19 cellular contexts compared by ENCODE assay signal in genomic region chrX:154015581-154016264, GRCh38. TPM values are rescaled to one million over a fixed set of nuclear protein-coding genes. Genes with fewer than 3 reads are reported as not detected.
DNase-seq lines count a peak whose midpoint lies in the region; ATAC-seq and TF ChIP-seq lines count a peak whose summit lies in the region.
"Had no signal": no experiment of that assay in that cellular context is flagged by ENCODE, and none has a peak within 500 bp of the region (broad histone marks: within the 10 kb centered on the region; RNA-seq: fewer than 3 reads in every experiment).

No MANE protein-coding gene starts in this region.

- peak overlapping the region; percentile 5 for H3K27ac ChIP-seq in KOPT-K1 (ENCODE audit: low read depth, low read length, poor library complexity, severe bottlenecking)
- H3K27ac ChIP-seq: breast epithelium, esophagus squamous epithelium, GM23248, heart left ventricle had no signal

- H3K36me3 Mint-ChIP-seq in activated T-cell treated with anti-CD3 and anti-CD28 coated beads, Interleukin-2, amount 50 U/mL, for 24 hours (ENCODE audit: low read depth): peaks cover 76% of the 10 kb centered on the region
- peaks cover 9% of the 10 kb centered on the region for H3K36me3 Mint-ChIP-seq in activated naive CD8-positive, alpha-beta T cell treated with anti-CD3 and anti-CD28 coated beads, Interleukin-2, amount 10 ng/mL, durations not matched to agents 7 days and 5 days
- peaks cover 4% of the 10 kb centered on the region for H3K36me3 Mint-ChIP-seq in progenitor cell of endocrine pancreas (ENCODE audit: insufficient read depth)
- H3K36me3 Mint-ChIP-seq in natural killer cell treated with Interleukin-12 subunit alpha and Interleukin-12 subunit beta and Interleukin-15 and Interleukin-18, amount 100 ng/mL, for 72 hours: no peaks in the 10 kb centered on the region

- peaks cover 25% of the 10 kb centered on the region for H3K27me3 Mint-ChIP-seq in activated T-cell treated with anti-CD3 and anti-CD28 coated beads, Interleukin-2, amount 50 U/mL, for 24 hours
- no peaks in the 10 kb centered on the region for H3K27me3 Mint-ChIP-seq in activated naive CD8-positive, alpha-beta T cell treated with anti-CD3 and anti-CD28 coated beads, Interleukin-2, amount 10 ng/mL, durations not matched to agents 7 days and 5 days
- no peaks in the 10 kb centered on the region for H3K27me3 Mint-ChIP-seq in progenitor cell of endocrine pancreas
- no peaks in the 10 kb centered on the region for H3K27me3 Mint-ChIP-seq in natural killer cell treated with Interleukin-12 subunit alpha and Interleukin-12 subunit beta and Interleukin-15 and Interleukin-18, amount 100 ng/mL, for 72 hours

- POLR2A ChIA-PET in activated naive CD8-positive, alpha-beta T cell treated with anti-CD3 and anti-CD28 coated beads, Interleukin-2, amount 10 ng/mL, durations not matched to agents 7 days and 5 days (lab: Charles Lee): interaction anchor here (1.2 to 5.5 kb wide), 2 partner anchors 43 to 48 kb away, joined by 3 to 29 read pairs; partner anchors contain the start of gene TMEM187

- no peak for TF ChIP-seq CTCF in progenitor cell of endocrine pancreas (IDR thresholded peaks at IDR 0.05; ENCODE audit: unreplicated experiment)

- H3K4me1 Mint-ChIP-seq in activated T-cell treated with anti-CD3 and anti-CD28 coated beads, Interleukin-2, amount 50 U/mL, for 24 hours (ENCODE audit: low read depth): peaks cover 18% of the 10 kb centered on the region
- peaks cover 8% of the 10 kb centered on the region for H3K4me1 Mint-ChIP-seq in activated naive CD8-positive, alpha-beta T cell treated with anti-CD3 and anti-CD28 coated beads, Interleukin-2, amount 10 ng/mL, durations not matched to agents 7 days and 5 days
- peaks cover 10% of the 10 kb centered on the region for H3K4me1 Mint-ChIP-seq in progenitor cell of endocrine pancreas (ENCODE audit: low read depth)
- H3K4me1 Mint-ChIP-seq in natural killer cell treated with Interleukin-12 subunit alpha and Interleukin-12 subunit beta and Interleukin-15 and Interleukin-18, amount 100 ng/mL, for 72 hours (ENCODE audit: low read depth in 2 of 2): peaks cover 0 to 19% of the 10 kb centered on the region in 2 donors

- no peaks in the 10 kb centered on the region for H3K9me3 ChIP-seq in KOPT-K1 (ENCODE audit: insufficient read depth, low read length, poor library complexity, severe bottlenecking)
- H3K9me3 ChIP-seq: breast epithelium, Caco-2, esophagus squamous epithelium, heart left ventricle had no signal

- DNase-seq in activated T-cell treated with anti-CD3 and anti-CD28 coated beads, Interleukin-2, amount 50 U/mL, for 24 hours: no peak
- no peak for DNase-seq in activated T-cell treated with anti-CD3 and anti-CD28 coated beads for 4 hours
- no peak for DNase-seq in activated naive CD8-positive, alpha-beta T cell treated with anti-CD3 and anti-CD28 coated beads, Interleukin-2, amount 10 ng/mL, durations not matched to agents 7 days and 5 days
- DNase-seq in progenitor cell of endocrine pancreas (ENCODE audit: low spot score, unreplicated experiment): no peak
- no peak for DNase-seq in natural killer cell treated with Interleukin-12 subunit alpha and Interleukin-12 subunit beta and Interleukin-15 and Interleukin-18, amount 100 ng/mL, for 72 hours (ENCODE audit: low spot score)
- DNase-seq in AG20443 (ENCODE audit: low spot score): no peak
- DNase-seq: ACHN; activated gamma-delta T cell treated with Interleukin-2 at 50 U/mL for 16 hours; Caco-2; esophagus squamous epithelium; GM23248; heart left ventricle; NCI-H1930; SIG-M5; stimulated activated CD4-positive, alpha-beta T cell treated with anti-CD3 and anti-CD28 coated beads, Interleukin-15, amount 100 ng/mL, for 24 hours; T-helper 9 cell had no signal

- H3K9me3 Mint-ChIP-seq in activated T-cell treated with anti-CD3 and anti-CD28 coated beads, Interleukin-2, amount 50 U/mL, for 24 hours: no peaks in the 10 kb centered on the region
- no peaks in the 10 kb centered on the region for H3K9me3 Mint-ChIP-seq in activated naive CD8-positive, alpha-beta T cell treated with anti-CD3 and anti-CD28 coated beads, Interleukin-2, amount 10 ng/mL, durations not matched to agents 7 days and 5 days
- H3K9me3 Mint-ChIP-seq in progenitor cell of endocrine pancreas (ENCODE audit: low read depth): no peaks in the 10 kb centered on the region
- H3K9me3 Mint-ChIP-seq in natural killer cell treated with Interleukin-12 subunit alpha and Interleukin-12 subunit beta and Interleukin-15 and Interleukin-18, amount 100 ng/mL, for 72 hours: no peaks in the 10 kb centered on the region

- H3K27ac Mint-ChIP-seq in activated T-cell treated with anti-CD3 and anti-CD28 coated beads, Interleukin-2, amount 50 U/mL, for 24 hours: peak overlapping the region; percentile 71
- peak overlapping the region; percentile 86 for H3K27ac Mint-ChIP-seq in activated naive CD8-positive, alpha-beta T cell treated with anti-CD3 and anti-CD28 coated beads, Interleukin-2, amount 10 ng/mL, durations not matched to agents 7 days and 5 days
- H3K27ac Mint-ChIP-seq in progenitor cell of endocrine pancreas: no peak overlapping the region
- peak overlapping the region in 1 of 2 donors; percentile 37 for H3K27ac Mint-ChIP-seq in natural killer cell treated with Interleukin-12 subunit alpha and Interleukin-12 subunit beta and Interleukin-15 and Interleukin-18, amount 100 ng/mL, for 72 hours

- H3K4me3 Mint-ChIP-seq in activated T-cell treated with anti-CD3 and anti-CD28 coated beads, Interleukin-2, amount 50 U/mL, for 24 hours: peak overlapping the region; percentile 23
- H3K4me3 Mint-ChIP-seq in activated naive CD8-positive, alpha-beta T cell treated with anti-CD3 and anti-CD28 coated beads, Interleukin-2, amount 10 ng/mL, durations not matched to agents 7 days and 5 days: peak overlapping the region; percentile 57
- H3K4me3 Mint-ChIP-seq in progenitor cell of endocrine pancreas (ENCODE audit: low read depth): peak overlapping the region; percentile 1
- H3K4me3 Mint-ChIP-seq in natural killer cell treated with Interleukin-12 subunit alpha and Interleukin-12 subunit beta and Interleukin-15 and Interleukin-18, amount 100 ng/mL, for 72 hours: no peak overlapping the region

- peaks cover 76% of the 10 kb centered on the region for H3K36me3 ChIP-seq in KOPT-K1 (ENCODE audit: insufficient read depth, low read length)
- H3K36me3 ChIP-seq: breast epithelium had no signal

- no peak for ATAC-seq in activated naive CD8-positive, alpha-beta T cell treated with anti-CD3 and anti-CD28 coated beads, Interleukin-2, amount 10 ng/mL, durations not matched to agents 7 days and 5 days (ENCODE audit: low read depth)
- no peak for ATAC-seq in GM19452 (IDR thresholded peaks at IDR 0.05; ENCODE audit: unreplicated experiment)
- ATAC-seq in natural killer cell treated with Interleukin-12 subunit alpha and Interleukin-12 subunit beta and Interleukin-15 and Interleukin-18, amount 100 ng/mL, for 72 hours: no peak
- ATAC-seq: heart left ventricle had no signal

RNA-seq across cellular contexts. Expression of gene IRAK1, which starts 4.0 kb away (rescaled TPM):
- total RNA-seq in activated naive CD8-positive, alpha-beta T cell treated with anti-CD3 and anti-CD28 coated beads, Interleukin-2, amount 10 ng/mL, durations not matched to agents 7 days and 5 days: 100 to 1,000 TPM; 127 to 135 TPM
- 95.8 and 96.9 TPM in 2 replicates for total RNA-seq in progenitor cell of endocrine pancreas
- 100 to 1,000 TPM; 136 to 258 TPM for total RNA-seq in natural killer cell treated with Interleukin-12 subunit alpha and Interleukin-12 subunit beta and Interleukin-15 and Interleukin-18, amount 100 ng/mL, for 72 hours

RNA-seq across cellular contexts. Expression of gene TMEM187, which starts 43.2 kb away (rescaled TPM):
- total RNA-seq in activated naive CD8-positive, alpha-beta T cell treated with anti-CD3 and anti-CD28 coated beads, Interleukin-2, amount 10 ng/mL, durations not matched to agents 7 days and 5 days: 1 to 10 TPM; 8.6 to 9.7 TPM
- 10.2 and 11.7 TPM in 2 replicates for total RNA-seq in progenitor cell of endocrine pancreas
- 1 to 10 TPM; 2.4 to 6.9 TPM for total RNA-seq in natural killer cell treated with Interleukin-12 subunit alpha and Interleukin-12 subunit beta and Interleukin-15 and Interleukin-18, amount 100 ng/mL, for 72 hours

RNA-seq across cellular contexts. Expression of gene HCFC1, which starts 44.1 kb away (rescaled TPM):
- 100 to 1,000 TPM; 101 to 107 TPM for total RNA-seq in activated naive CD8-positive, alpha-beta T cell treated with anti-CD3 and anti-CD28 coated beads, Interleukin-2, amount 10 ng/mL, durations not matched to agents 7 days and 5 days
- total RNA-seq in progenitor cell of endocrine pancreas: 105 and 121 TPM in 2 replicates
- total RNA-seq in natural killer cell treated with Interleukin-12 subunit alpha and Interleukin-12 subunit beta and Interleukin-15 and Interleukin-18, amount 100 ng/mL, for 72 hours: 100 to 1,000 TPM; 105 to 131 TPM
